In genomic region chr4:137367608-137368007, GRCh38 we compare ENCODE assay signal across 20 cellular contexts.
DNase-seq lines count a peak whose midpoint lies in the region; ATAC-seq and TF ChIP-seq lines count a peak whose summit lies in the region.
"Had no signal": no experiment of that assay in that cellular context is flagged by ENCODE, and none has a peak within 500 bp of the region (broad histone marks: within the 10 kb centered on the region; RNA-seq: fewer than 3 reads in every experiment).

No MANE protein-coding gene starts in this region.

- intact Hi-C loops in mammary epithelial cell (cut with micrococcal nuclease), result no loop called here
- intact Hi-C loops in ovary (cut with DNase I), result no loop called here

- H2AFZ ChIP-seq in mammary epithelial cell (ENCODE audit: low read depth, low read length), result peak overlapping the region; percentile 74

- DNase-seq in AG04450 (ENCODE audit: low read depth, low spot score), result peak; percentile 67
- peak; percentile 36 for DNase-seq in HFFc6
- DNase-seq in mammary epithelial cell, result peak; percentile 85
- peak; percentile 87 for DNase-seq in fibroblast of villous mesenchyme (ENCODE audit: low read depth)
- DNase-seq in NCI-H345 treated with DMSO at 0.1 percent for 48 hours (lab: John Stamatoyannopoulos, UW; ENCODE audit: unreplicated experiment), result no peak
- no peak for DNase-seq in NCI-H2107 (lab: John Stamatoyannopoulos, UW)
- no peak for DNase-seq in ovary
- DNase-seq: activated CD4-positive, alpha-beta T cell treated with anti-CD3 and anti-CD28 coated beads for 4 hours; activated CD8-positive, alpha-beta memory T cell treated with anti-CD3 and anti-CD28 coated beads, Interleukin-2, amount 10 ng/mL, durations not matched to agents 7 days and 5 days; caudate nucleus; CD8-positive, alpha-beta T cell; GOT3; mucosa of descending colon; NCI-H526; retina; stimulated activated naive CD4-positive, alpha-beta T cell treated with Interleukin-2 at 50 U/mL for 16 hours; transverse colon had no signal

- no peak overlapping the region for H3K4me3 Mint-ChIP-seq in HFFc6
- H3K4me3 Mint-ChIP-seq: activated CD8-positive, alpha-beta memory T cell treated with anti-CD3 and anti-CD28 coated beads, Interleukin-2, amount 10 ng/mL, durations not matched to agents 7 days and 5 days; CD8-positive, alpha-beta T cell; IgD-negative memory B cell had no signal

- H3K27me3 Mint-ChIP-seq in HFFc6 (ENCODE audit: insufficient read depth), result no peaks in the 10 kb centered on the region
- H3K27me3 Mint-ChIP-seq: activated CD8-positive, alpha-beta memory T cell treated with anti-CD3 and anti-CD28 coated beads, Interleukin-2, amount 10 ng/mL, durations not matched to agents 7 days and 5 days; IgD-negative memory B cell had no signal

- H4K20me1 ChIP-seq in mammary epithelial cell (ENCODE audit: insufficient read depth, low read length), result no peaks in the 10 kb centered on the region

- no peak for TF ChIP-seq EP300 in ovary (IDR thresholded peaks at IDR 0.05)

- no peak for TF ChIP-seq POLR2A in ovary (IDR thresholded peaks at IDR 0.05)

- H3K9me3 Mint-ChIP-seq in HFFc6, result no peaks in the 10 kb centered on the region
- H3K9me3 Mint-ChIP-seq: activated T-helper 2 cell treated with anti-CD3 and anti-CD28 coated beads, Interferon-gamma antibody, Interleukin-2, Interleukin-4, amounts not matched to agents 10 μg/mL and 5 μg/mL and 100 μg/mL, durations not matched to agents 14 hours and 24 hours and 36 hours had no signal

- H3K4me3 ChIP-seq in AG04450 (ENCODE audit: low read depth, low read length) (no peak overlapping the region; the same call in 1 of the 2 replicates), mammary epithelial cell (replicated peaks in 1 of 3; ENCODE audit: insufficient read depth in 1 of 3, low read depth in 2 of 3, low read length in 3 of 3) (no peak overlapping the region), fibroblast of villous mesenchyme (ENCODE audit: low read depth, low read length) (no peak overlapping the region), ovary (no peak overlapping the region)
- H3K4me3 ChIP-seq: mucosa of descending colon, transverse colon had no signal

- H3K4me1 ChIP-seq in mammary epithelial cell (ENCODE audit: insufficient read depth, low read length) (peaks cover 27% of the 10 kb centered on the region), ovary (ENCODE audit: insufficient read depth) (no peaks in the 10 kb centered on the region)
- H3K4me1 ChIP-seq: transverse colon had no signal

- H3K36me3 Mint-ChIP-seq in HFFc6 (ENCODE audit: low read depth), result no peaks in the 10 kb centered on the region
- H3K36me3 Mint-ChIP-seq: activated CD8-positive, alpha-beta memory T cell treated with anti-CD3 and anti-CD28 coated beads, Interleukin-2, amount 10 ng/mL, durations not matched to agents 7 days and 5 days; CD8-positive, alpha-beta T cell; IgD-negative memory B cell had no signal

- no peaks in the 10 kb centered on the region for H3K79me2 ChIP-seq in mammary epithelial cell (ENCODE audit: insufficient read depth, low read length)

- POLR2A ChIA-PET in AG04450 (lab: Yijun Ruan, JAX), result no interaction called here

- CTCF ChIA-PET in AG04450 (lab: Charles Lee) (interaction anchor here (0.7 kb wide), 1 partner anchor 971 kb away, joined by 3 read pairs; no protein-coding TSS in a partner anchor), mammary epithelial cell (lab: Charles Lee; ENCODE audit: low non-redundant PET) (interaction anchor here (0.6 kb wide), 1 partner anchor 706 kb away, joined by 4 read pairs; no protein-coding TSS in a partner anchor)

- no TSS peak for BruUV-seq in mammary epithelial cell (replicated peaks; lab: Mats Ljungman, UMichigan)

- no peak overlapping the region for H3K9ac ChIP-seq in mammary epithelial cell (ENCODE audit: insufficient read depth, low read length)

- ATAC-seq in GM18909 (IDR thresholded peaks at IDR 0.05; ENCODE audit: poor library complexity, unreplicated experiment), result no peak
- ATAC-seq: activated CD8-positive, alpha-beta memory T cell treated with anti-CD3 and anti-CD28 coated beads, Interleukin-2, amount 10 ng/mL, durations not matched to agents 7 days and 5 days; CD8-positive, alpha-beta T cell; mucosa of descending colon had no signal

- H3K4me2 ChIP-seq in mammary epithelial cell (ENCODE audit: insufficient read depth, low read depth, low read length), result peak overlapping the region; percentile 74

- H3K27ac ChIP-seq in AG04450 (ENCODE audit: low read depth, low read length), result no peak overlapping the region
- H3K27ac ChIP-seq in mammary epithelial cell (ENCODE audit: insufficient read depth, low read depth, low read length), result peak overlapping the region; percentile 90
- H3K27ac ChIP-seq in ovary, result no peak overlapping the region

- TF ChIP-seq CTCF in AG04450 (IDR thresholded peaks at IDR 0.05; ENCODE audit: low read depth, low read length) (no peak), HFFc6 (IDR thresholded peaks at IDR 0.05) (no peak), mammary epithelial cell (conservative IDR thresholded peaks at IDR 0.05 in 1 of 2, IDR thresholded peaks at IDR 0.05 in 1 of 2; ENCODE audit: extremely low read depth in 1 of 2, insufficient read depth in 1 of 2, low read depth in 1 of 2, low read length in 2 of 2) (no peak), fibroblast of villous mesenchyme (IDR thresholded peaks at IDR 0.05; ENCODE audit: insufficient read depth, low read depth, low read length) (no peak), ovary (IDR thresholded peaks at IDR 0.05) (no peak)

- in situ Hi-C loops in mammary epithelial cell (cut with MboI; ENCODE audit: low sequenced_read_pairs in 2 of 2), result no loop called here

- WGBS in mammary epithelial cell (ENCODE audit: low coverage, missing lambda C conversion rate), result 36% methylated on average over 2 of the region's 2 CpGs
- WGBS in ovary, 3 donors, result 42 to 68% (median 59%) methylated on average over 2 of the region's 2 CpGs

- peaks cover 49% of the 10 kb centered on the region for H3K4me1 Mint-ChIP-seq in HFFc6 (ENCODE audit: low read depth)
- H3K4me1 Mint-ChIP-seq: activated CD8-positive, alpha-beta memory T cell treated with anti-CD3 and anti-CD28 coated beads, Interleukin-2, amount 10 ng/mL, durations not matched to agents 7 days and 5 days; IgD-negative memory B cell had no signal

- H3K27me3 ChIP-seq in AG04450 (ENCODE audit: control insufficient read depth, insufficient read depth, low read length) (no peaks in the 10 kb centered on the region), mammary epithelial cell (ENCODE audit: insufficient read depth, low read length) (no peaks in the 10 kb centered on the region), ovary (no peaks in the 10 kb centered on the region)
- H3K27me3 ChIP-seq: transverse colon had no signal

- H3K36me3 ChIP-seq in mammary epithelial cell (ENCODE audit: insufficient read depth, low read length), result no peaks in the 10 kb centered on the region
- no peaks in the 10 kb centered on the region for H3K36me3 ChIP-seq in ovary
- H3K36me3 ChIP-seq: transverse colon had no signal

- H3K9me3 ChIP-seq in AG04450 (ENCODE audit: control insufficient read depth, insufficient read depth, low read length), result peaks cover 4% of the 10 kb centered on the region; the same call in 1 of the 2 replicates
- H3K9me3 ChIP-seq in mammary epithelial cell (replicated peaks; ENCODE audit: insufficient read depth, low read length), result no peaks in the 10 kb centered on the region
- H3K9me3 ChIP-seq in ovary, result no peaks in the 10 kb centered on the region
- H3K9me3 ChIP-seq: mucosa of descending colon, transverse colon had no signal

- peak overlapping the region; percentile 39 for H3K27ac Mint-ChIP-seq in HFFc6
- H3K27ac Mint-ChIP-seq: activated CD8-positive, alpha-beta memory T cell treated with anti-CD3 and anti-CD28 coated beads, Interleukin-2, amount 10 ng/mL, durations not matched to agents 7 days and 5 days; activated T-helper 2 cell treated with anti-CD3 and anti-CD28 coated beads, Interferon-gamma antibody, Interleukin-2, Interleukin-4, amounts not matched to agents 10 μg/mL and 5 μg/mL and 100 μg/mL, durations not matched to agents 14 hours and 24 hours and 36 hours; CD8-positive, alpha-beta T cell; IgD-negative memory B cell had no signal

- dilution Hi-C loops in mammary epithelial cell (cut with HindIII; ENCODE audit: low sequenced_read_pairs), result no loop called here

Comparison
In these comparisons a context has a peak if more than half of its experiments do, and no peak if none do; other contexts are left out.
1. DNase-seq: peak in AG04450 (single experiment), HFFc6 (single experiment), mammary epithelial cell (single experiment) and fibroblast of villous mesenchyme (single experiment); none in NCI-H345 treated with DMSO at 0.1 percent for 48 hours (single experiment), NCI-H2107 (single experiment) and ovary (0 of 5).